18 cellular contexts compared by ENCODE assay signal in the genomic region with DNA sequence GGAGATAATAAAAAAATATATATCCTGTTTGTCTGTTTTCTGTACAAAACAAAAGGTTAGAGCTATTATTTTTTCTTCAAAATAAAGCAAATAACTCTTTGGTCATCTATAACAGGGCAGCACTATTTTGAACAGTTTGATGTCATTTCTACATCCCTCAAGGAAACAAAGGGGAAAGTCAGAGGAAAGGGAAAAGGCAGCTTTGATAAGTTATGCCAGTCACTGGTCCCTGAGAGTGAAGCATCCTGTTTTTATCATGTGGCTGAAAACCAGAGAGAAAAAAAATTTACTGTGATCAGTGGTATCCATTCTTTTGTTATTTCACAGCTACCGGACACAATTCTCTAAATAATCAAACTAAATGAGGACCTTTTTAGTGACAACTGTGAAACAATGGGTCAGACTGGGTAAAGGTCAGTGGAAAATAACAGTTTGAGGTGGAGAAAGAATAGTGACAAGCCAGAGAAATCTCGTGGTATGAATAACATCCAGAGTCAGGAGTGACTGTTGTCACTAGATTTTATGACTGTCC.
"Had no signal": no experiment of that assay in that cellular context is flagged by ENCODE, and none has a peak within 500 bp of the region (broad histone marks: within the 10 kb centered on the region; RNA-seq: fewer than 3 reads in every experiment).

No MANE protein-coding gene starts in this region.

- H3K9me3 ChIP-seq: lower lobe of right lung, neutrophil, right atrium auricular region, thoracic aorta, upper lobe of right lung had no signal

- ATAC-seq: activated CD4-positive, CD25-positive, alpha-beta regulatory T cell treated with anti-CD3 and anti-CD28 coated beads, Interleukin-2, amount 50 U/mL, for 24 hours; lower lobe of right lung; stimulated activated naive CD8-positive, alpha-beta T cell treated with anti-CD3 and anti-CD28 coated beads, Interleukin-15, amount 100 ng/mL, for 72 hours; T-cell; upper lobe of right lung had no signal

- H3K27me3 ChIP-seq: dorsolateral prefrontal cortex, neutrophil, right atrium auricular region, upper lobe of right lung had no signal

- H3K27ac ChIP-seq: dorsolateral prefrontal cortex, lower lobe of right lung, neutrophil, SK-N-MC, thoracic aorta, upper lobe of right lung had no signal

- DNase-seq: activated CD4-positive, alpha-beta T cell treated with anti-CD3 and anti-CD28 coated beads, Interleukin-2, amount 50 U/mL, for 1 hour; activated naive CD4-positive, alpha-beta T cell treated with Interleukin-2 at 50 U/mL for 16 hours; dorsolateral prefrontal cortex; endodermal cell; kidney glomerular epithelial cell; lower lobe of right lung; naive B cell; posterior cingulate gyrus; small intestine; stimulated activated naive CD8-positive, alpha-beta T cell treated with anti-CD3 and anti-CD28 coated beads, Interleukin-15, amount 100 ng/mL, for 72 hours; T-cell; T-helper 9 cell; upper lobe of right lung had no signal

- H3K4me3 ChIP-seq: dorsolateral prefrontal cortex, lower lobe of right lung, right atrium auricular region, SK-N-MC, thoracic aorta, upper lobe of right lung had no signal

- H3K36me3 ChIP-seq: lower lobe of right lung, neutrophil, right atrium auricular region, thoracic aorta, upper lobe of right lung had no signal

- H3K4me1 ChIP-seq: upper lobe of right lung had no signal
